Comparison of ENCODE assay signal across 9 cellular contexts in the genomic region with DNA sequence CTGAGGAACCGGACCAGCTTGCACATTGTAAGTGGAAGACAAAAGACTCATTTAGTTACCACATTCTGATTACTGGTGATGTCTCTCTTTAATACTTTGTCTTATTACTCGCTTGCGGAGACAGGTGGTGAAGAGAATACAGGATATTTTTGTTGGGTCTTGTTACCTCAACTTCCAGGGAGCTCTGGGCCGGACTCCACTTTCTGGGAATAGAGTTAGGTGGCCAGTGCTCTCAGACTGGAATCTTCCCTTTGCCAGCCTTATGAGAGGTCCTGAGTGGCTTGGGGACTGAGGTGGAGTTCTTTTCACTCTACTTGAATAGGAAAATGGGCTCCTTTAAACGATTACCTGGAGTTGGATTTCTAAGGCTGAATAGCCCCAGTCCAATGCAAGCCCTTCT. TPM values are rescaled to one million over a fixed set of nuclear protein-coding genes. Genes with fewer than 3 reads are reported as not detected.
DNase-seq lines count a peak whose midpoint lies in the region; ATAC-seq and TF ChIP-seq lines count a peak whose summit lies in the region.
"Had no signal": no experiment of that assay in that cellular context is flagged by ENCODE, and none has a peak within 500 bp of the region (broad histone marks: within the 10 kb centered on the region; RNA-seq: fewer than 3 reads in every experiment).

No MANE protein-coding gene starts in this region.

- H3K9me3 Mint-ChIP-seq in activated naive CD4-positive, alpha-beta T cell treated with anti-CD3 and anti-CD28 coated beads, Interleukin-2, amount 10 ng/mL, durations not matched to agents 7 days and 5 days = no peaks in the 10 kb centered on the region
- no peaks in the 10 kb centered on the region for H3K9me3 Mint-ChIP-seq in activated naive CD4-positive, alpha-beta T cell treated with anti-CD3 and anti-CD28 coated beads, Interleukin-2, amount 50 U/mL, for 72 hours
- H3K9me3 Mint-ChIP-seq in activated CD8-positive, alpha-beta T cell treated with anti-CD3 and anti-CD28 coated beads for 36 hours = peaks cover 4% of the 10 kb centered on the region

- H3K9me3 ChIP-seq in right lobe of liver (no peaks in the 10 kb centered on the region), suprapubic skin (no peaks in the 10 kb centered on the region)

- DNase-seq in activated naive CD4-positive, alpha-beta T cell treated with anti-CD3 and anti-CD28 coated beads, Interleukin-2, amount 10 ng/mL, durations not matched to agents 7 days and 5 days = no peak
- no peak for DNase-seq in activated naive CD4-positive, alpha-beta T cell treated with anti-CD3 and anti-CD28 coated beads, Interleukin-2, amount 50 U/mL, for 72 hours (ENCODE audit: low spot score in 2 of 2)
- no peak for DNase-seq in activated CD8-positive, alpha-beta T cell treated with anti-CD3 and anti-CD28 coated beads for 36 hours
- DNase-seq in right lobe of liver (no peak), suprapubic skin (ENCODE audit: low spot score in 2 of 2) (peak in 1 of 2 donors; percentile 20), NK-92 (lab: John Stamatoyannopoulos, UW; ENCODE audit: unreplicated experiment) (no peak), NCI-H1436 treated with DMSO at 0.1 percent for 48 hours (lab: John Stamatoyannopoulos, UW) (no peak)
- DNase-seq: head of caudate nucleus had no signal

- H3K4me3 ChIP-seq in right lobe of liver = no peak overlapping the region
- peak overlapping the region; percentile 77 for H3K4me3 ChIP-seq in suprapubic skin

- peak overlapping the region; percentile 91 for H3K27ac Mint-ChIP-seq in activated naive CD4-positive, alpha-beta T cell treated with anti-CD3 and anti-CD28 coated beads, Interleukin-2, amount 10 ng/mL, durations not matched to agents 7 days and 5 days
- H3K27ac Mint-ChIP-seq in activated naive CD4-positive, alpha-beta T cell treated with anti-CD3 and anti-CD28 coated beads, Interleukin-2, amount 50 U/mL, for 72 hours = no peak overlapping the region
- peak overlapping the region; percentile 86 for H3K27ac Mint-ChIP-seq in activated CD8-positive, alpha-beta T cell treated with anti-CD3 and anti-CD28 coated beads for 36 hours

- TF ChIP-seq POLR2A in right lobe of liver (IDR thresholded peaks at IDR 0.05) (no peak), suprapubic skin (IDR thresholded peaks at IDR 0.05) (no peak)

- ATAC-seq in activated naive CD4-positive, alpha-beta T cell treated with anti-CD3 and anti-CD28 coated beads, Interleukin-2, amount 50 U/mL, for 72 hours = no peak
- no peak for ATAC-seq in activated CD8-positive, alpha-beta T cell treated with anti-CD3 and anti-CD28 coated beads for 36 hours
- ATAC-seq in right lobe of liver = no peak
- no peak for ATAC-seq in GM18498 (IDR thresholded peaks at IDR 0.05; ENCODE audit: unreplicated experiment)

- peaks cover 53% of the 10 kb centered on the region for H3K27me3 Mint-ChIP-seq in activated naive CD4-positive, alpha-beta T cell treated with anti-CD3 and anti-CD28 coated beads, Interleukin-2, amount 10 ng/mL, durations not matched to agents 7 days and 5 days
- H3K27me3 Mint-ChIP-seq in activated CD8-positive, alpha-beta T cell treated with anti-CD3 and anti-CD28 coated beads for 36 hours = peaks cover 3% of the 10 kb centered on the region

- POLR2A ChIA-PET in activated CD8-positive, alpha-beta T cell treated with anti-CD3 and anti-CD28 coated beads for 36 hours (lab: Charles Lee) = interaction anchor here (0.7 to 2.3 kb wide), 5 partner anchors 10 to 359 kb away, joined by 3 to 8 read pairs (median 3); partner anchors contain the start of gene SPRY4

- intact Hi-C loops in activated CD8-positive, alpha-beta T cell treated with anti-CD3 and anti-CD28 coated beads for 36 hours (cut with micrococcal nuclease) = no loop called here
- intact Hi-C loops in right lobe of liver (cut with DNase I) = no loop called here

- peak overlapping the region; percentile 76 for H3K4me3 Mint-ChIP-seq in activated naive CD4-positive, alpha-beta T cell treated with anti-CD3 and anti-CD28 coated beads, Interleukin-2, amount 10 ng/mL, durations not matched to agents 7 days and 5 days
- peak overlapping the region; percentile 62 for H3K4me3 Mint-ChIP-seq in activated CD8-positive, alpha-beta T cell treated with anti-CD3 and anti-CD28 coated beads for 36 hours

- H3K4me1 Mint-ChIP-seq in activated naive CD4-positive, alpha-beta T cell treated with anti-CD3 and anti-CD28 coated beads, Interleukin-2, amount 10 ng/mL, durations not matched to agents 7 days and 5 days = peaks cover 49% of the 10 kb centered on the region
- H3K4me1 Mint-ChIP-seq in activated CD8-positive, alpha-beta T cell treated with anti-CD3 and anti-CD28 coated beads for 36 hours (ENCODE audit: low read depth) = peaks cover 41% of the 10 kb centered on the region

- no peak for TF ChIP-seq EP300 in suprapubic skin (IDR thresholded peaks at IDR 0.05)

- 84% methylated on average over 4 of the region's 5 CpGs for WGBS in right lobe of liver (ENCODE audit: insufficient coverage, low coverage, low lambda C conversion rate, missing lambda C conversion rate)
- WGBS in suprapubic skin = 80% methylated on average over 5 of the region's 5 CpGs

- no peaks in the 10 kb centered on the region for H3K36me3 Mint-ChIP-seq in activated naive CD4-positive, alpha-beta T cell treated with anti-CD3 and anti-CD28 coated beads, Interleukin-2, amount 10 ng/mL, durations not matched to agents 7 days and 5 days
- H3K36me3 Mint-ChIP-seq in activated naive CD4-positive, alpha-beta T cell treated with anti-CD3 and anti-CD28 coated beads, Interleukin-2, amount 50 U/mL, for 72 hours = no peaks in the 10 kb centered on the region
- no peaks in the 10 kb centered on the region for H3K36me3 Mint-ChIP-seq in activated CD8-positive, alpha-beta T cell treated with anti-CD3 and anti-CD28 coated beads for 36 hours (ENCODE audit: low read depth)

- no peaks in the 10 kb centered on the region for H3K36me3 ChIP-seq in right lobe of liver
- H3K36me3 ChIP-seq in suprapubic skin = no peaks in the 10 kb centered on the region

- peak overlapping the region in 2 of 3 donors; percentile 85 to 98 for H3K27ac ChIP-seq in right lobe of liver
- H3K27ac ChIP-seq in suprapubic skin = no peak overlapping the region

- CTCF ChIA-PET in activated naive CD4-positive, alpha-beta T cell treated with anti-CD3 and anti-CD28 coated beads, Interleukin-2, amount 10 ng/mL, durations not matched to agents 7 days and 5 days (lab: Charles Lee) = interaction anchor here (0.5 to 0.6 kb wide), 2 partner anchors 12 to 91 kb away, joined by 3 read pairs; no protein-coding TSS in a partner anchor
- CTCF ChIA-PET in activated CD8-positive, alpha-beta T cell treated with anti-CD3 and anti-CD28 coated beads for 36 hours (lab: Charles Lee) = interaction anchor here (1.2 to 2.3 kb wide), 2 partner anchors 9 to 13 kb away, joined by 3 to 6 read pairs; no protein-coding TSS in a partner anchor

- H3K4me1 ChIP-seq in right lobe of liver (no peaks in the 10 kb centered on the region), suprapubic skin (peaks cover 29% of the 10 kb centered on the region)

- H3K27me3 ChIP-seq in right lobe of liver (no peaks in the 10 kb centered on the region), suprapubic skin (peaks cover 4% of the 10 kb centered on the region)

- no peak for TF ChIP-seq CTCF in activated CD8-positive, alpha-beta T cell treated with anti-CD3 and anti-CD28 coated beads for 36 hours (IDR thresholded peaks at IDR 0.05)
- TF ChIP-seq CTCF in right lobe of liver (IDR thresholded peaks at IDR 0.05) = no peak
- TF ChIP-seq CTCF in suprapubic skin (IDR thresholded peaks at IDR 0.05) = no peak

RNA-seq across cellular contexts. Expression of gene SPRY4, which starts 33.3 kb away (rescaled TPM):
- total RNA-seq in activated naive CD4-positive, alpha-beta T cell treated with anti-CD3 and anti-CD28 coated beads, Interleukin-2, amount 50 U/mL, for 72 hours = under 1 TPM; 0.16 to 0.51 TPM
- total RNA-seq in activated CD8-positive, alpha-beta T cell treated with anti-CD3 and anti-CD28 coated beads for 36 hours = 1 to 10 TPM in 1 of 2 experiments, under 1 TPM in 1; 0.90 to 1.0 TPM
- 10 to 100 TPM in 2 of 6 experiments, 1 to 10 TPM in 4; 3.9 to 11.6 (median 7.3) TPM for total RNA-seq in right lobe of liver
- 1 to 10 TPM; 4.2 to 7.9 (median 4.9) TPM for total RNA-seq in suprapubic skin

Comparison
In these comparisons a context has a peak if more than half of its experiments do, and no peak if none do; other contexts are left out.
1. H3K27ac Mint-ChIP-seq: peak in activated naive CD4-positive, alpha-beta T cell treated with anti-CD3 and anti-CD28 coated beads, Interleukin-2, amount 10 ng/mL, durations not matched to agents 7 days and 5 days (single experiment) and activated CD8-positive, alpha-beta T cell treated with anti-CD3 and anti-CD28 coated beads for 36 hours (single experiment); none in activated naive CD4-positive, alpha-beta T cell treated with anti-CD3 and anti-CD28 coated beads, Interleukin-2, amount 50 U/mL, for 72 hours (0 of 2).